In the genomic region with DNA sequence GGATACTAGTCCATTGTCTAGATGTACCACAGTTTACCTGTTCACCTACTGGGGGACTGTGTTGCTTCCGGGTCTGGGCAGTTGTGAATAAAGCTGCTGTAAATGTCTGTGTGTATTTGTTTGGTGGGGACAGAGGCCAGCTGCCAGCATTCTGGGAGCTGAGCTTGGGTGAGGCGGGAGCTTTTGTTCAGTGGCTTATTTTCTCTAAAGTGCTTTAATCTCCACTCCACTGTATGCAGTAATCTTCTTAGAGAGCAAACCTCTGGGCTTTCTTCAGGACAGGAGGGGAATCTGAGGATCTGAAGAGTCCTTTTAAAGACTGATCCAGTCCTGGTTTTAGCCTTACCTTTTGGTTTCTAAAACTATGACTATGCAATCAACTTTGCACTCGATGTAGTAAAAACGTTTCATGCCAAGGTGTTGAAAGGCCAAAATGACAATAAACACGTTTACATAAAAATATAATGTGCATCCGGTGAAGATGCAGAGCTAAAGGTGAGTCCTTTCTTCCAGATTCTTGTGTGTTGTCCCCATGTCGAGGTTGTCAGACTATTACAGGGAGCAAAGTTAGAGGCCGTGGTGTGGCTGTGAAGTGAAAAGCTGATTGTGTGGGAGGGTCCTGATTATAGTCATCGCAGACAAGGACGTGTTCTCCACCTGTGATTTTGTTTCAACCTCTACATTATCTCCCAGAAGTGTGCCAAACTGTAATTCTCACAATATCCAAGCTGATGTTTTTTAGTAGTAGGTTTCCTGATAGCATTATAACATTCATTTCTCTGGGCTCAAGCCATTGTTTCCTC, we compare ENCODE assay signal across 12 cellular contexts.
DNase-seq lines count a peak whose midpoint lies in the region; ATAC-seq, FAIRE-seq and TF ChIP-seq lines count a peak whose summit lies in the region.
"Had no signal": no experiment of that assay in that cellular context is flagged by ENCODE, and none has a peak within 500 bp of the region (broad histone marks: within the 10 kb centered on the region; RNA-seq: fewer than 3 reads in every experiment).

No MANE protein-coding gene starts in this region.

- in situ Hi-C loops in gastrocnemius medialis (cut with MboI; ENCODE audit: low sequenced_read_pairs in 4 of 4), result no loop called here

- peak; percentile 80 to 84 for ATAC-seq in activated T-cell treated with anti-CD3 and anti-CD28 coated beads, Interleukin-2, amount 50 U/mL, for 72 hours (replicated peaks in 1 of 2)
- ATAC-seq in effector memory CD8-positive, alpha-beta T cell (replicated peaks), result no peak
- ATAC-seq in gastrocnemius medialis, result no peak
- ATAC-seq in HG03432 (IDR thresholded peaks at IDR 0.05; ENCODE audit: unreplicated experiment), result no peak
- no peak for ATAC-seq in HG02973 (IDR thresholded peaks at IDR 0.05; ENCODE audit: unreplicated experiment)

- TF ChIP-seq CTCF in gastrocnemius medialis (IDR thresholded peaks at IDR 0.05 in 4 of 5, conservative IDR thresholded peaks at IDR 0.05 in 1 of 5), result no peak

- no peaks in the 10 kb centered on the region for H3K9me3 Mint-ChIP-seq in activated T-cell treated with anti-CD3 and anti-CD28 coated beads, Interleukin-2, amount 50 U/mL, for 72 hours
- no peaks in the 10 kb centered on the region for H3K9me3 Mint-ChIP-seq in effector memory CD8-positive, alpha-beta T cell

- H3K36me3 Mint-ChIP-seq in activated T-cell treated with anti-CD3 and anti-CD28 coated beads, Interleukin-2, amount 50 U/mL, for 72 hours (ENCODE audit: insufficient read depth in 2 of 2), result no peaks in the 10 kb centered on the region
- peaks cover 16% of the 10 kb centered on the region for H3K36me3 Mint-ChIP-seq in effector memory CD8-positive, alpha-beta T cell (ENCODE audit: insufficient read depth)

- peaks cover 23% of the 10 kb centered on the region for H3K4me1 Mint-ChIP-seq in activated T-cell treated with anti-CD3 and anti-CD28 coated beads, Interleukin-2, amount 50 U/mL, for 72 hours (ENCODE audit: low read depth)
- H3K4me1 Mint-ChIP-seq in effector memory CD8-positive, alpha-beta T cell (ENCODE audit: low read depth in 2 of 2), result peaks cover 12 to 16% of the 10 kb centered on the region in 2 donors

- H3K27me3 ChIP-seq in small intestine (ENCODE audit: control insufficient read depth in 2 of 2, insufficient read depth in 2 of 2, low read length in 2 of 2), result no peaks in the 10 kb centered on the region
- H3K27me3 ChIP-seq in gastrocnemius medialis, result no peaks in the 10 kb centered on the region
- H3K27me3 ChIP-seq: SJCRH30 had no signal

- H3K4me3 Mint-ChIP-seq in activated T-cell treated with anti-CD3 and anti-CD28 coated beads, Interleukin-2, amount 50 U/mL, for 72 hours, result peak overlapping the region; percentile 11 to 35
- H3K4me3 Mint-ChIP-seq in effector memory CD8-positive, alpha-beta T cell, result no peak overlapping the region

- intact Hi-C loops in gastrocnemius medialis (cut with DNase I; ENCODE audit: low total_unique reads), result no loop called here

- H3K4me1 ChIP-seq in small intestine (ENCODE audit: control insufficient read depth in 2 of 2, insufficient read depth in 1 of 2, low read depth in 1 of 2, low read length in 1 of 2), result peaks cover 1 to 3% of the 10 kb centered on the region in 2 donors
- no peaks in the 10 kb centered on the region for H3K4me1 ChIP-seq in gastrocnemius medialis
- H3K4me1 ChIP-seq: SJCRH30 had no signal

- H3K36me3 ChIP-seq in small intestine (ENCODE audit: control insufficient read depth in 2 of 2, insufficient read depth in 2 of 2, low read length in 2 of 2) (no peaks in the 10 kb centered on the region), gastrocnemius medialis (no peaks in the 10 kb centered on the region)
- H3K36me3 ChIP-seq: SJCRH30 had no signal

- peak overlapping the region; percentile 10 for H3K27ac Mint-ChIP-seq in activated T-cell treated with anti-CD3 and anti-CD28 coated beads, Interleukin-2, amount 50 U/mL, for 72 hours
- peak overlapping the region; percentile 38 to 52 for H3K27ac Mint-ChIP-seq in effector memory CD8-positive, alpha-beta T cell

- TF ChIP-seq POLR2A in gastrocnemius medialis (IDR thresholded peaks at IDR 0.05), result no peak

- DNase-seq in activated T-cell treated with anti-CD3 and anti-CD28 coated beads, Interleukin-2, amount 50 U/mL, for 72 hours, result peak; percentile 19 to 36
- DNase-seq in activated T-cell treated with anti-CD3 and anti-CD28 coated beads for 4 hours, result no peak
- peak; percentile 64 for DNase-seq in NCI-H345 treated with DMSO at 0.1 percent for 48 hours (lab: John Stamatoyannopoulos, UW; ENCODE audit: unreplicated experiment)
- DNase-seq in effector memory CD8-positive, alpha-beta T cell, result no peak
- DNase-seq in small intestine, result peak; percentile 50
- no peak for DNase-seq in gastrocnemius medialis
- DNase-seq: KG1, SJCRH30, substantia nigra had no signal

- no peaks in the 10 kb centered on the region for H3K9me3 ChIP-seq in small intestine (ENCODE audit: control insufficient read depth, low read depth)
- H3K9me3 ChIP-seq in gastrocnemius medialis, result no peaks in the 10 kb centered on the region
- H3K9me3 ChIP-seq: SJCRH30 had no signal

- no peaks in the 10 kb centered on the region for H3K27me3 Mint-ChIP-seq in activated T-cell treated with anti-CD3 and anti-CD28 coated beads, Interleukin-2, amount 50 U/mL, for 72 hours (ENCODE audit: low read depth)
- H3K27me3 Mint-ChIP-seq in effector memory CD8-positive, alpha-beta T cell, result no peaks in the 10 kb centered on the region

- H3K4me3 ChIP-seq in small intestine (ENCODE audit: low read depth in 1 of 2, low read length in 2 of 2) (no peak overlapping the region), gastrocnemius medialis (no peak overlapping the region)
- H3K4me3 ChIP-seq: SJCRH30 had no signal

- FAIRE-seq in small intestine (lab: Jason Lieb, UNC), result no peak
- FAIRE-seq: colon had no signal

- H3K27ac ChIP-seq in small intestine (ENCODE audit: low read depth in 1 of 2, low read length in 1 of 2), result peak overlapping the region in 1 of 2 donors; percentile 82
- no peak overlapping the region for H3K27ac ChIP-seq in gastrocnemius medialis
- H3K27ac ChIP-seq: SJCRH30 had no signal

- WGBS in small intestine, 3 donors, result 9 to 44% (median 19%) methylated on average over 10 of the region's 10 CpGs

Comparison
In these comparisons a context has a peak if more than half of its experiments do, and no peak if none do; other contexts are left out.
1. DNase-seq: peak in activated T-cell treated with anti-CD3 and anti-CD28 coated beads, Interleukin-2, amount 50 U/mL, for 72 hours (2 of 2), NCI-H345 treated with DMSO at 0.1 percent for 48 hours (single experiment) and small intestine (single experiment); none in activated T-cell treated with anti-CD3 and anti-CD28 coated beads for 4 hours (single experiment), effector memory CD8-positive, alpha-beta T cell (0 of 3) and gastrocnemius medialis (0 of 2).
2. ATAC-seq: peak in activated T-cell treated with anti-CD3 and anti-CD28 coated beads, Interleukin-2, amount 50 U/mL, for 72 hours (2 of 2); none in effector memory CD8-positive, alpha-beta T cell (single experiment), gastrocnemius medialis (0 of 2), HG03432 (single experiment) and HG02973 (single experiment).
3. H3K4me3 Mint-ChIP-seq: peak in activated T-cell treated with anti-CD3 and anti-CD28 coated beads, Interleukin-2, amount 50 U/mL, for 72 hours (2 of 2); none in effector memory CD8-positive, alpha-beta T cell (0 of 2).